ENCODE assay signal across 1 cellular context in the genomic region with DNA sequence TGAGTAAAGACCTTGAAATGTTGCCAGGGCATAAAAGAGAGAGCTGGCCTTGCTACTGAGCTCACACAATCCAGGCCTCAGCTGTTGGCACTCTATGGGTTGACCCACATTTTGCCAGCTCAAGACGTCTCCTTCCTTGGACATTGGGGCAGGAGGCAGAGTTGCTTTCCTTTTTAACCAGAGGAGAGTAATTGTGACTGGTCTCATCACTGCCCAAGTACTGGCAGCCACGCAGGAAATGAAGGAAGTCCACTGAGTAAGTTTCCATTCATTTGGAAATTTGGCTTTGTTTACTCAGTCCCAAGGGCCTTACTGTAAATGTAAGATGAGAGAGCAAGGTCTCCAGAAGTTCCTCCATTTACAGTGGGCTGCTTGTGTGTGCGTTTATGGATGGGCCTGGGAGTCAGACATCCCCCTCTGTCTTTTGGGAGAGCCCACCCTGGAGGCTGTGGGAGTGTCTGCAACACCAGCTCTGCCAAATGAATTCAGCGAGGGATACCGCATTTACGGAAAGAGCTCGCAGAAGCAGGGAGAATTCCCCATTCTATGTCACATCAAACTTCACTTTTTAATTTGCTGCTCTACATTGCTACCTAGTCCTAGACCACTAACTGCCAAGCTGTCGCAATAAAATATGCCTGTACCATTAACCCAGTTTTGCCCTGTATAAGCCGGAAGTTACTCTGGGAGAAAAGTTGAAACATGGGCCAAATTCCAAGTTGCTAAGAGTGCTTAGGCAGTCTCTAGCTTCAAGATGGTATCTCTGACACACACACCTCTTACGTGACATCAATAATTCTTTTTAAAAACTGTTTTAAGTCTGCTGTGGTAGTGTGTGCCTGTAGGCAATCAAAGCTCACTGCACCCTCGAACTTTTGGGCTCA.
TF ChIP-seq lines count a peak whose summit lies in the region.

No MANE protein-coding gene starts in this region.

TF ChIP-seq in H1, 55 proteins besides CTCF, POLR2A, EP300 and RAD21 (continued from another document):
- TF ChIP-seq BCL11A (IDR thresholded peaks at IDR 0.05; ENCODE audit: low read depth in 2 of 2, low read length in 2 of 2), result no peak
- no peak for TF ChIP-seq BACH1 (IDR thresholded peaks at IDR 0.05; ENCODE audit: low read length)
- TF ChIP-seq CHD1 (IDR thresholded peaks at IDR 0.05; ENCODE audit: low read depth, low read length), result no peak
- TF ChIP-seq SAP30 (IDR thresholded peaks at IDR 0.05; ENCODE audit: insufficient read depth, insufficient replicate concordance, low read length), result no peak
- TF ChIP-seq CREB1 (IDR thresholded peaks at IDR 0.05), result no peak
- TF ChIP-seq TAF1 (IDR thresholded peaks at IDR 0.05; ENCODE audit: low read depth, low read length), result no peak
- TF ChIP-seq RFX5 (IDR thresholded peaks at IDR 0.05; ENCODE audit: borderline replicate concordance, low read depth, low read length), result no peak
- no peak for TF ChIP-seq SIN3A (conservative IDR thresholded peaks at IDR 0.05 in 1 of 2, IDR thresholded peaks at IDR 0.05 in 1 of 2; ENCODE audit: low read depth in 1 of 2, low read length in 2 of 2)
- no peak for TF ChIP-seq SUZ12 (IDR thresholded peaks at IDR 0.05; ENCODE audit: low read length)
- TF ChIP-seq BRCA1 (IDR thresholded peaks at IDR 0.05; ENCODE audit: low read depth, low read length), result no peak
